10 cellular contexts compared by ENCODE assay signal in genomic region chr20:20362774-20363435, GRCh38. TPM values are rescaled to one million over a fixed set of nuclear protein-coding genes. Genes with fewer than 3 reads are reported as not detected.
DNase-seq lines count a peak whose midpoint lies in the region; ATAC-seq, FAIRE-seq and TF ChIP-seq lines count a peak whose summit lies in the region.
"Had no signal": no experiment of that assay in that cellular context is flagged by ENCODE, and none has a peak within 500 bp of the region (broad histone marks: within the 10 kb centered on the region; RNA-seq: fewer than 3 reads in every experiment).

No MANE protein-coding gene starts in this region.

- no peak overlapping the region for H3K4me3 Mint-ChIP-seq in CD4-positive, alpha-beta memory T cell

- H3K27ac Mint-ChIP-seq in CD4-positive, alpha-beta memory T cell = no peak overlapping the region

- H3K4me1 ChIP-seq in A673 (ENCODE audit: insufficient read depth, low read length, poor library complexity, severe bottlenecking) (peaks cover 9% of the 10 kb centered on the region), HEK293 (ENCODE audit: control insufficient read depth, insufficient read depth, low read length) (peaks cover 11% of the 10 kb centered on the region; the same call in 1 of the 2 replicates)
- peaks cover 12% of the 10 kb centered on the region for H3K4me1 ChIP-seq in CD4-positive, alpha-beta memory T cell (ENCODE audit: insufficient read depth, low read length)

- CTCF ChIA-PET in A673 (lab: Charles Lee) (interaction anchor here (0.7 kb wide), 1 partner anchor 48 kb away, joined by 4 read pairs; no protein-coding TSS in a partner anchor), HEK293 (lab: Yijun Ruan, JAX) (interaction anchor here (0.6 kb wide), 1 partner anchor 204 kb away, joined by 3 read pairs; no protein-coding TSS in a partner anchor)
- CTCF ChIA-PET in CD4-positive, alpha-beta memory T cell (lab: Charles Lee; ENCODE audit: partially characterized antibody) = no interaction called here

- ATAC-seq in GM19328 (IDR thresholded peaks at IDR 0.05; ENCODE audit: unreplicated experiment) = no peak

- POLR2A ChIA-PET in A673 (lab: Charles Lee; ENCODE audit: low non-redundant PET) = no interaction called here
- POLR2A ChIA-PET in HEK293 (lab: Yijun Ruan, JAX) = no interaction called here
- POLR2A ChIA-PET in CD4-positive, alpha-beta memory T cell (lab: Charles Lee; ENCODE audit: partially characterized antibody) = no interaction called here

- intact Hi-C loops in A673 (cut with micrococcal nuclease; ENCODE audit: unreplicated experiment) = no loop called here
- intact Hi-C loops in CD4-positive, alpha-beta memory T cell (cut with micrococcal nuclease) = no loop called here

- no peak for FAIRE-seq in HTR-8/SVneo (lab: Jason Lieb, UNC)
- FAIRE-seq: colon, GM19239 had no signal

- no peaks in the 10 kb centered on the region for H3K36me3 Mint-ChIP-seq in CD4-positive, alpha-beta memory T cell

- H3K4me1 Mint-ChIP-seq in CD4-positive, alpha-beta memory T cell = peaks cover 11 to 35% (median 17%) of the 10 kb centered on the region in 4 donors

- H3K9me3 ChIP-seq in A673 (ENCODE audit: low read depth, low read length, poor library complexity, severe bottlenecking) (no peaks in the 10 kb centered on the region), HEK293 (ENCODE audit: control insufficient read depth, insufficient read depth, low read depth, low read length) (no peaks in the 10 kb centered on the region)
- no peaks in the 10 kb centered on the region for H3K9me3 ChIP-seq in CD4-positive, alpha-beta memory T cell (ENCODE audit: control insufficient read depth in 1 of 2, low read length in 2 of 2)

- no peaks in the 10 kb centered on the region for H3K9me3 Mint-ChIP-seq in CD4-positive, alpha-beta memory T cell

- DNase-seq in A673 (ENCODE audit: low spot score) (peak; percentile 32), NCI-H510A (lab: John Stamatoyannopoulos, UW) (peak; percentile 97), globus pallidus (ENCODE audit: low spot score) (peak; percentile 47), HTR-8/SVneo (ENCODE audit: insufficient read length, low spot score) (no peak), DMS114 treated with DMSO at 0.1 percent for 48 hours (lab: John Stamatoyannopoulos, UW; ENCODE audit: unreplicated experiment) (no peak)
- DNase-seq in CD4-positive, alpha-beta memory T cell = no peak

- TF ChIP-seq CTCF in A673 (conservative IDR thresholded peaks at IDR 0.05; ENCODE audit: low read depth, low read length) (no peak), HEK293 (tag by site-specific recombination; IDR thresholded peaks at IDR 0.05) (peak; percentile 66)

- no peak overlapping the region for H3K4me3 ChIP-seq in A673 (ENCODE audit: low read depth, low read length, poor library complexity, severe bottlenecking)
- H3K4me3 ChIP-seq in HEK293 (ENCODE audit: low read depth, low read length) = no peak overlapping the region
- H3K4me3 ChIP-seq in CD4-positive, alpha-beta memory T cell (ENCODE audit: low read length in 2 of 2) = no peak overlapping the region

- peaks cover 37 to 38% of the 10 kb centered on the region in 2 donors for H3K27me3 Mint-ChIP-seq in CD4-positive, alpha-beta memory T cell

- H3K36me3 ChIP-seq in A673 (ENCODE audit: insufficient read depth, low read length, poor library complexity, severe bottlenecking) (no peaks in the 10 kb centered on the region), HEK293 (ENCODE audit: control insufficient read depth in 2 of 2, insufficient read depth in 1 of 2, low read length in 2 of 2) (no peaks in the 10 kb centered on the region)
- no peaks in the 10 kb centered on the region for H3K36me3 ChIP-seq in CD4-positive, alpha-beta memory T cell (ENCODE audit: insufficient read depth, low read length)

- peaks cover 75% of the 10 kb centered on the region for H3K27me3 ChIP-seq in A673 (replicated peaks; ENCODE audit: insufficient read depth, low read depth, low read length, poor library complexity)
- H3K27me3 ChIP-seq in CD4-positive, alpha-beta memory T cell (ENCODE audit: insufficient read depth, low read length) = peaks cover 5% of the 10 kb centered on the region

- H3K27ac ChIP-seq in A673 (ENCODE audit: low read depth, low read length, poor library complexity, severe bottlenecking) (no peak overlapping the region), HEK293 (ENCODE audit: extremely low read depth, low read depth, low read length) (no peak overlapping the region)
- no peak overlapping the region for H3K27ac ChIP-seq in CD4-positive, alpha-beta memory T cell (ENCODE audit: low read depth, low read length)

- BruUV-seq in A673 (replicated peaks; lab: Mats Ljungman, UMichigan) = no TSS peak

TF ChIP-seq in HEK293, 187 proteins besides CTCF, POLR2A, EP300 and RAD21 (continues in another document):
- TF ChIP-seq ZNF571 (tag by site-specific recombination; IDR thresholded peaks at IDR 0.05) (no peak), ZNF596 (tag by site-specific recombination; IDR thresholded peaks at IDR 0.05) (peak; percentile 69), ZNF146 (tag by site-specific recombination; IDR thresholded peaks at IDR 0.05) (no peak), ZNF223 (tag by site-specific recombination; IDR thresholded peaks at IDR 0.05) (no peak), ZNF398 (tag by site-specific recombination; IDR thresholded peaks at IDR 0.05) (peak; percentile 97), ZBTB17 (tag by site-specific recombination; IDR thresholded peaks at IDR 0.05) (peak; percentile 97), ZFP69B (tag by site-specific recombination; IDR thresholded peaks at IDR 0.05) (peak; percentile 37; the same call in 1 of the 2 replicates), GLI2 (tag by site-specific recombination; IDR thresholded peaks at IDR 0.05; ENCODE audit: borderline replicate concordance, low read depth) (no peak), ZNF138 (tag by site-specific recombination; IDR thresholded peaks at IDR 0.05; ENCODE audit: borderline replicate concordance) (no peak), ZNF777 (tag by site-specific recombination; IDR thresholded peaks at IDR 0.05; ENCODE audit: borderline replicate concordance) (no peak), SCRT1 (tag by site-specific recombination; IDR thresholded peaks at IDR 0.05; ENCODE audit: borderline replicate concordance) (no peak), ZNF2 (tag by site-specific recombination; IDR thresholded peaks at IDR 0.05) (no peak), ZNF677 (tag by site-specific recombination; IDR thresholded peaks at IDR 0.05) (no peak), YY2 (tag by site-specific recombination; IDR thresholded peaks at IDR 0.05) (no peak), GFI1B (tag by site-specific recombination; IDR thresholded peaks at IDR 0.05) (no peak), KLF17 (tag by site-specific recombination; IDR thresholded peaks at IDR 0.05) (peak; percentile 57; the same call in 1 of the 2 replicates), ZBTB20 (tag by site-specific recombination; IDR thresholded peaks at IDR 0.05) (0 out of 2 replicates have a peak, but pooled peaks have one; percentile 15), ZXDB (tag by site-specific recombination; IDR thresholded peaks at IDR 0.05) (peak; percentile 20; the same call in 1 of the 2 replicates), ZNF707 (tag by site-specific recombination; IDR thresholded peaks at IDR 0.05) (no peak), ZIC2 (tag by site-specific recombination; IDR thresholded peaks at IDR 0.05) (no peak), ZNF24 (tag by site-specific recombination; IDR thresholded peaks at IDR 0.05) (peak; percentile 48; the same call in 1 of the 2 replicates), ZNF335 (tag by site-specific recombination; conservative IDR thresholded peaks at IDR 0.05) (peak; percentile 39), ZNF621 (tag by site-specific recombination; IDR thresholded peaks at IDR 0.05) (no peak), ZNF692 (tag by site-specific recombination; IDR thresholded peaks at IDR 0.05) (peak; percentile 54; the same call in 1 of the 2 replicates), ZNF654 (tag by site-specific recombination; IDR thresholded peaks at IDR 0.05; ENCODE audit: low read depth) (no peak), ZNF561 (tag by site-specific recombination; IDR thresholded peaks at IDR 0.05; ENCODE audit: borderline replicate concordance) (no peak)

RNA-seq across cellular contexts. Expression of gene INSM1, which starts 5.0 kb away (rescaled TPM):
- not detected in 2 replicates for total RNA-seq in A673 (2021)
- not detected for total RNA-seq in CD4-positive, alpha-beta memory T cell
- not detected for polyA plus RNA-seq in CD4-positive, alpha-beta memory T cell

Comparison
In these comparisons a context has a peak if more than half of its experiments do, and no peak if none do; other contexts are left out.
1. DNase-seq: peak in A673 (single experiment), NCI-H510A (single experiment) and globus pallidus (single experiment); none in HTR-8/SVneo (single experiment), CD4-positive, alpha-beta memory T cell (0 of 5) and DMS114 treated with DMSO at 0.1 percent for 48 hours (single experiment).